Comparison of ENCODE assay signal across 9 cellular contexts in genomic region chr18:54261894-54262293, GRCh38. TPM values are rescaled to one million over a fixed set of nuclear protein-coding genes. Genes with fewer than 3 reads are reported as not detected.
DNase-seq lines count a peak whose midpoint lies in the region; ATAC-seq, FAIRE-seq and TF ChIP-seq lines count a peak whose summit lies in the region.
"Had no signal": no experiment of that assay in that cellular context is flagged by ENCODE, and none has a peak within 500 bp of the region (broad histone marks: within the 10 kb centered on the region; RNA-seq: fewer than 3 reads in every experiment).

No MANE protein-coding gene starts in this region.

- H3K27ac Mint-ChIP-seq in IgD-negative memory B cell: peak overlapping the region in 2 of 3 donors; percentile 54 to 71

- H3K4me1 Mint-ChIP-seq in IgD-negative memory B cell: peaks cover 23 to 32% (median 29%) of the 10 kb centered on the region in 3 donors

- H3K27me3 Mint-ChIP-seq in IgD-negative memory B cell: no peaks in the 10 kb centered on the region

- DNase-seq in GM12891 (ENCODE audit: insufficient read length, low spot score): no peak
- no peak for DNase-seq in dermis blood vessel endothelial cell
- DNase-seq in AG08395 (ENCODE audit: low spot score): no peak
- DNase-seq in NCI-H1092 (lab: John Stamatoyannopoulos, UW): no peak
- DNase-seq in NCI-H1417 treated with DMSO at 0.1 percent for 48 hours (lab: John Stamatoyannopoulos, UW): no peak

- FAIRE-seq in GM12891 (lab: Jason Lieb, UNC) (peak; percentile 86), islet of Langerhans (lab: Jason Lieb, UNC) (peak; percentile 9)
- FAIRE-seq: keratinocyte had no signal

- no peak for TF ChIP-seq POLR2A in GM12891 (IDR thresholded peaks at IDR 0.05; ENCODE audit: low read depth, low read length)

- peak; percentile 75 for ATAC-seq in GM21515 (IDR thresholded peaks at IDR 0.05; ENCODE audit: unreplicated experiment)

- peak overlapping the region in 1 of 4 donors; percentile 87 for H3K4me3 Mint-ChIP-seq in IgD-negative memory B cell

- H3K9me3 Mint-ChIP-seq in IgD-negative memory B cell: no peaks in the 10 kb centered on the region

- H3K36me3 Mint-ChIP-seq in IgD-negative memory B cell: no peaks in the 10 kb centered on the region

TF ChIP-seq in GM12891, 5 proteins besides CTCF, POLR2A, EP300 and RAD21:
- TF ChIP-seq POU2F2 (IDR thresholded peaks at IDR 0.05; ENCODE audit: low read depth, low read length) (no peak), SPI1 (IDR thresholded peaks at IDR 0.05; ENCODE audit: low read depth, low read length) (peak; percentile 27; the same call in 1 of the 2 replicates), TAF1 (IDR thresholded peaks at IDR 0.05; ENCODE audit: low read depth, low read length) (no peak)
TF ChIP-seq in GM12891: peak in this region for 1.

RNA-seq across cellular contexts. Expression of gene POLI, which starts 7.4 kb away (rescaled TPM):
- polyA plus RNA-seq in GM12891 (2012; ENCODE audit: low read depth, missing spikeins): 6.1 TPM
- polyA plus RNA-seq in IgD-negative memory B cell: 5.4 TPM
- total RNA-seq in dermis blood vessel endothelial cell: 23.7 and 29.3 TPM in 2 replicates

RNA-seq across cellular contexts. Expression of gene MBD2, which starts 37.4 kb away (rescaled TPM):
- polyA plus RNA-seq in GM12891 (2012; ENCODE audit: low read depth, missing spikeins): 46.0 TPM
- polyA plus RNA-seq in IgD-negative memory B cell: 12.3 TPM
- 26.7 and 34.4 TPM in 2 replicates for total RNA-seq in dermis blood vessel endothelial cell
